ENCODE assay signal across 15 cellular contexts in the genomic region with DNA sequence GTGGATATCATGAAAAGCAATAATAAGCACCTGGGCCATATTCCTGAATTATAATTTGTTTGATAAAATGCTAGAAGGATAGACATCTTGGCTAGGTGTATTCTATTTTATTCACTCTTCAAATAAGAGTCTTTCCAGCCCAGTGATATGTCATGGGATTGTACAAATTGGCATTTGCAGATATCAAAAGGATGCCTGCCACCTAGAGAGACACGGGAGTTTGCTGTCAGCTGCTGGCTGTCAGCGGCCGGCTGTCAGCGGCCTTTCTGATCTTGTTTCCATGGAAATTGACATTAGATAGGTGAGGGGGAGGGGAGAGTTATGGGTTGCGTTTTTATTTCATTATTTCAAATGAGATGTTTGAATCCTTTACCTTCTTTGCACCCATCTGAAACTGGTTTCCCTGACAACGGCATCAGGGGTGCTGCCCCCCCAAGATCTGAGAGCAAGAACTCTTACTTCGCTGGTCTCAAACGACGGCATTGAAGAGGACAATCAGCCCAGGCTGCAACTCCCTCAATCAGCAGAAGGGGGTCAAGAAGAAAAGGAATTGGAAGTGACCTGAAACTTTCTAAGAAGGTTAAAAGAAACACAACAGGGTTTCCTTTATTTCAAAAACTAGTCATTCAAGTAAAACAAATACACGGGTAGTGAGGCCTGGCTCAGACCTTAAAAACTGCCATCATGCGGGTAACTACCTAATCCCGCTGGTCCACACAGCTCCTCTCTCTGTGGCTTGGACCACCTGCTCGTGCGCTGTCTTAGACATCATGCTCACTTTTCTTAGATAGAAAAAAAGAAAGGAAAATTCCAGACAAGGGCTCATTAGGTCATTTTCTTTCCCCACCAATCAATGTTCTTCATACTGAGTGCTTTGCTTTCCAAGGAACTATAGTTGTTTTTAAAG.
DNase-seq lines count a peak whose midpoint lies in the region; ATAC-seq and TF ChIP-seq lines count a peak whose summit lies in the region.
"Had no signal": no experiment of that assay in that cellular context is flagged by ENCODE, and none has a peak within 500 bp of the region (broad histone marks: within the 10 kb centered on the region; RNA-seq: fewer than 3 reads in every experiment).

No MANE protein-coding gene starts in this region.

- WGBS in mesenchymal stem cell, result 81% methylated on average over 11 of the region's 14 CpGs

- H4K8ac ChIP-seq in mesenchymal stem cell (ENCODE audit: low read length), result no peak overlapping the region

- H2BK15ac ChIP-seq in mesenchymal stem cell (ENCODE audit: low read depth, poor library complexity, severe bottlenecking), result no peak overlapping the region

- no peak overlapping the region for H2AFZ ChIP-seq in mesenchymal stem cell (ENCODE audit: low read depth, low read length)

- DNase-seq in astrocyte of the cerebellum (ENCODE audit: low read depth), result no peak
- no peak for DNase-seq in mesenchymal stem cell
- no peak for DNase-seq in retinal pigment epithelial cell (ENCODE audit: low read depth)
- DNase-seq in foreskin melanocyte, result no peak
- no peak for DNase-seq in NCI-H2171 (lab: John Stamatoyannopoulos, UW)
- no peak for DNase-seq in activated naive CD4-positive, alpha-beta T cell treated with anti-CD3 and anti-CD28 coated beads, Interleukin-2, amount 50 U/mL, for 16 hours
- DNase-seq: CD4-positive, alpha-beta T cell; GOT3; Kasumi-1; NCI-H1105 treated with DMSO at 0.1 percent for 48 hours; NCI-H1694 treated with DMSO at 0.1 percent for 48 hours; NCI-H446 had no signal

- peak overlapping the region; percentile 54 for H3K27ac ChIP-seq in HUES48 (ENCODE audit: low read depth, low read length)
- H3K27ac ChIP-seq in mesenchymal stem cell (ENCODE audit: low read length, poor library complexity, severe bottlenecking), result peak overlapping the region; percentile 84
- H3K27ac ChIP-seq: SJCRH30 had no signal

- H3K9me3 ChIP-seq in HUES48 (ENCODE audit: control insufficient read depth, insufficient read depth, low read length) (no peaks in the 10 kb centered on the region), mesenchymal stem cell (ENCODE audit: control insufficient read depth, low read length) (no peaks in the 10 kb centered on the region)
- H3K9me3 ChIP-seq: SJCRH30 had no signal

- no peak overlapping the region for H3K4ac ChIP-seq in mesenchymal stem cell (ENCODE audit: low read depth in 1 of 2, low read length in 2 of 2)

- no peak overlapping the region for H3K23ac ChIP-seq in mesenchymal stem cell (ENCODE audit: low read length in 2 of 2)

- no peak overlapping the region for H3K4me2 ChIP-seq in mesenchymal stem cell (ENCODE audit: low read length, poor library complexity, severe bottlenecking)

- TF ChIP-seq CTCF in astrocyte of the cerebellum (IDR thresholded peaks at IDR 0.05; ENCODE audit: low read depth, low read length, missing control alignments) (peak; percentile 17), retinal pigment epithelial cell (conservative IDR thresholded peaks at IDR 0.05; ENCODE audit: low read depth, low read length) (peak; percentile 15)

- H3K9ac ChIP-seq in HUES48 (ENCODE audit: low read depth, low read length) (no peak overlapping the region), mesenchymal stem cell (ENCODE audit: low read length) (no peak overlapping the region)

- H2BK120ac ChIP-seq in mesenchymal stem cell (ENCODE audit: low read depth, low read length), result no peak overlapping the region

- H3K14ac ChIP-seq in mesenchymal stem cell (ENCODE audit: low read length in 2 of 2), result no peak overlapping the region

- no peak overlapping the region for H2BK5ac ChIP-seq in mesenchymal stem cell (ENCODE audit: low read depth, low read length, poor library complexity, severe bottlenecking)

- H3K36me3 ChIP-seq in HUES48 (ENCODE audit: control insufficient read depth, insufficient read depth, low read length), result no peaks in the 10 kb centered on the region
- H3K36me3 ChIP-seq in mesenchymal stem cell (ENCODE audit: control insufficient read depth in 1 of 2, insufficient read depth in 2 of 2, low read depth in 1 of 2, low read length in 2 of 2), result no peaks in the 10 kb centered on the region
- H3K36me3 ChIP-seq: SJCRH30 had no signal

- no peak for ATAC-seq in HG03095 (IDR thresholded peaks at IDR 0.05; ENCODE audit: unreplicated experiment)

- H3K79me1 ChIP-seq in mesenchymal stem cell (replicated peaks; ENCODE audit: low read length, poor library complexity, severe bottlenecking), result no peaks in the 10 kb centered on the region

- peak overlapping the region in 1 of 2 experiments; percentile 69 for H2BK12ac ChIP-seq in mesenchymal stem cell (ENCODE audit: low read length in 2 of 2)

- H3K4me1 ChIP-seq in HUES48 (ENCODE audit: control insufficient read depth, insufficient read depth, low read length) (peaks cover 15% of the 10 kb centered on the region), mesenchymal stem cell (ENCODE audit: control insufficient read depth, insufficient read depth, low read depth, low read length) (peaks cover 12% of the 10 kb centered on the region)

- H3K27me3 ChIP-seq in HUES48 (ENCODE audit: control insufficient read depth, insufficient read depth, low read length), result no peaks in the 10 kb centered on the region
- H3K27me3 ChIP-seq in mesenchymal stem cell (ENCODE audit: control insufficient read depth in 1 of 2, insufficient read depth in 1 of 2, low read length in 2 of 2), result no peaks in the 10 kb centered on the region
- H3K27me3 ChIP-seq: SJCRH30 had no signal

- H3K4me3 ChIP-seq in HUES48 (ENCODE audit: low read depth, low read length), result no peak overlapping the region
- H3K4me3 ChIP-seq in astrocyte of the cerebellum (ENCODE audit: low read depth, low read length), result no peak overlapping the region
- no peak overlapping the region for H3K4me3 ChIP-seq in mesenchymal stem cell (ENCODE audit: insufficient read depth in 1 of 2, low read depth in 1 of 2, low read length in 2 of 2)
- H3K4me3 ChIP-seq in retinal pigment epithelial cell (ENCODE audit: low read length), result no peak overlapping the region
- H3K4me3 ChIP-seq: SJCRH30 had no signal

- no peak overlapping the region for H4K91ac ChIP-seq in mesenchymal stem cell (ENCODE audit: low read length)

- H2AK5ac ChIP-seq in mesenchymal stem cell (ENCODE audit: low read length, severe bottlenecking), result peak overlapping the region; percentile 10

- H3K18ac ChIP-seq in mesenchymal stem cell (ENCODE audit: low read depth in 1 of 2, low read length in 2 of 2), result no peak overlapping the region

- in situ Hi-C loops in astrocyte of the cerebellum (cut with HindIII; ENCODE audit: low sequenced_read_pairs), result no loop called here
